19 cellular contexts compared by ENCODE assay signal in the genomic region with DNA sequence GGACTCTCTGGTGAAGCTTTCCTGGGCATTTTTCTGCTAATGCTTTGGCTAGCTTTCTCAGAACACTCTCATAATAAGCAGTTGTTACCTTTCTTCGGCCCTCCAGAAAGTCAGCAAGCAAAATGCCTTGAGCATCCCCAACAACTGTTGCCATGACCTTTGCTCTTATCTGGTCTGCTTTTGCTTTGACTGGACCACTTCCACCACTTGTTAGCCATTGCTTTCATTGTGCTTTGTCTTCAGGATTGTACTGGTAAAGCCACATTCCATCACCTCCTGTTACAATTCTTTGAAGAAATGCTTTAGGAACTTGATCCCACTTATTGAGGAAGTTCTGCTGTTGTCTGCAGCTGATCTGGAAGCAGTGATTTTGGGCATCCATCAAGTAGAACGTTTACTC. TPM values are rescaled to one million over a fixed set of nuclear protein-coding genes. Genes with fewer than 3 reads are reported as not detected.
A peak's percentile ranks its signal among the peaks of the same experiment; 100 is the strongest.
DNase-seq lines count a peak whose midpoint lies in the region; ATAC-seq, FAIRE-seq and TF ChIP-seq lines count a peak whose summit lies in the region.
"Had no signal": no experiment of that assay in that cellular context is flagged by ENCODE, and none has a peak within 500 bp of the region (broad histone marks: within the 10 kb centered on the region; RNA-seq: fewer than 3 reads in every experiment).

No MANE protein-coding gene starts in this region.

- H3K9me2 ChIP-seq in GM23248 (ENCODE audit: insufficient read depth) = no peaks in the 10 kb centered on the region

- peaks cover 25% of the 10 kb centered on the region for H3K36me3 ChIP-seq in SJCRH30
- H3K36me3 ChIP-seq in trophoblast cell (ENCODE audit: control insufficient read depth in 1 of 2, insufficient read depth in 2 of 2, low read length in 2 of 2) = peaks cover 3 to 4% of the 10 kb centered on the region in 2 experiments
- H3K36me3 ChIP-seq in upper lobe of left lung = peaks cover 10 to 98% (median 27%) of the 10 kb centered on the region in 4 donors
- H3K36me3 ChIP-seq in GM23248 (ENCODE audit: low read depth) = peaks cover 56% of the 10 kb centered on the region
- H3K36me3 ChIP-seq in left ventricle myocardium inferior = peaks cover 98% of the 10 kb centered on the region

- no peaks in the 10 kb centered on the region for H3F3A ChIP-seq in GM23248 (ENCODE audit: insufficient read depth)

- no peaks in the 10 kb centered on the region for H3K79me1 ChIP-seq in trophoblast cell (ENCODE audit: low read length)

- no peak for TF ChIP-seq EP300 in upper lobe of left lung (IDR thresholded peaks at IDR 0.05)

- no peak overlapping the region for H2AK5ac ChIP-seq in trophoblast cell (ENCODE audit: low read length)

- H3K4me2 ChIP-seq in trophoblast cell (ENCODE audit: low read length) (peak overlapping the region; percentile 12), GM23248 (ENCODE audit: unreplicated experiment) (no peak overlapping the region)

- H2BK12ac ChIP-seq in trophoblast cell (ENCODE audit: low read length) = no peak overlapping the region

- no peak overlapping the region for H3K27ac ChIP-seq in SJCRH30
- peak overlapping the region; percentile 26 for H3K27ac ChIP-seq in trophoblast cell (ENCODE audit: low read depth, low read length)
- H3K27ac ChIP-seq in upper lobe of left lung = no peak overlapping the region
- no peak overlapping the region for H3K27ac ChIP-seq in GM23248
- no peak overlapping the region for H3K27ac ChIP-seq in left ventricle myocardium inferior (replicated peaks)

- WGBS in trophoblast cell (ENCODE audit: extremely low coverage, insufficient coverage, insufficient read length) = no CpG with 5 or more reads among the region's 2 CpGs
- 62 to 81% methylated on average over 2 of the region's 2 CpGs for WGBS in upper lobe of left lung, 2 donors
- 71 to 74% methylated on average over 2 of the region's 2 CpGs for WGBS in GM23248 (ENCODE audit: low coverage in 1 of 2, low lambda C conversion rate in 2 of 2, missing lambda C conversion rate in 2 of 2), 2 experiments

- no peak overlapping the region for H3K14ac ChIP-seq in trophoblast cell (ENCODE audit: low read length)

- no peak overlapping the region for H3K9ac ChIP-seq in trophoblast cell (ENCODE audit: low read length)
- no peak overlapping the region for H3K9ac ChIP-seq in GM23248

- TF ChIP-seq CTCF in epithelial cell of esophagus (IDR thresholded peaks at IDR 0.05; ENCODE audit: insufficient read depth, low read depth, low read length, missing control alignments) = no peak
- TF ChIP-seq CTCF in upper lobe of left lung (IDR thresholded peaks at IDR 0.05) = no peak
- no peak for TF ChIP-seq CTCF in left ventricle myocardium inferior (IDR thresholded peaks at IDR 0.05; ENCODE audit: borderline replicate concordance)

- no peaks in the 10 kb centered on the region for H4K20me1 ChIP-seq in GM23248 (ENCODE audit: insufficient read depth)

- H2AFZ ChIP-seq in trophoblast cell (ENCODE audit: insufficient read depth, low read length, poor library complexity) = no peak overlapping the region
- H2AFZ ChIP-seq in GM23248 = no peak overlapping the region

- H3K9me3 ChIP-seq in SJCRH30 (replicated peaks) (no peaks in the 10 kb centered on the region), trophoblast cell (ENCODE audit: insufficient read depth, low read depth, low read length) (no peaks in the 10 kb centered on the region), upper lobe of left lung (no peaks in the 10 kb centered on the region), GM23248 (ENCODE audit: low read depth) (no peaks in the 10 kb centered on the region), left ventricle myocardium inferior (replicated peaks) (no peaks in the 10 kb centered on the region)
- H3K9me3 ChIP-seq: HAP-1 had no signal

- no peak overlapping the region for H4K8ac ChIP-seq in trophoblast cell (ENCODE audit: low read depth, low read length)

- H2BK5ac ChIP-seq in trophoblast cell (ENCODE audit: low read depth, low read length, poor library complexity) = no peak overlapping the region

- intact Hi-C loops in left ventricle myocardium inferior (cut with micrococcal nuclease) = no loop called here

- no peak overlapping the region for H4K91ac ChIP-seq in trophoblast cell (ENCODE audit: low read depth, low read length)

- no peak overlapping the region for H3K4ac ChIP-seq in trophoblast cell (ENCODE audit: low read depth, low read length)

- in situ Hi-C loops in GM23248 (cut with MboI) = no loop called here

- no peak overlapping the region for H2BK120ac ChIP-seq in trophoblast cell (ENCODE audit: insufficient read depth, low read length, poor library complexity)

- TF ChIP-seq POLR2A in GM12892 (IDR thresholded peaks at IDR 0.05; ENCODE audit: low read depth, low read length) (no peak), upper lobe of left lung (IDR thresholded peaks at IDR 0.05) (no peak)

- H3K18ac ChIP-seq in trophoblast cell (ENCODE audit: low read length) = no peak overlapping the region

- H3K4me3 ChIP-seq in SJCRH30 (no peak overlapping the region), epithelial cell of esophagus (ENCODE audit: low read length) (no peak overlapping the region), trophoblast cell (ENCODE audit: low read depth, low read length) (no peak overlapping the region), upper lobe of left lung (no peak overlapping the region), GM23248 (no peak overlapping the region), left ventricle myocardium inferior (no peak overlapping the region)
- H3K4me3 ChIP-seq: HAP-1 had no signal

- H3K27me3 ChIP-seq in SJCRH30 (no peaks in the 10 kb centered on the region), trophoblast cell (ENCODE audit: insufficient read depth, low read length) (no peaks in the 10 kb centered on the region), upper lobe of left lung (no peaks in the 10 kb centered on the region), GM23248 (replicated peaks; ENCODE audit: insufficient read depth) (no peaks in the 10 kb centered on the region), left ventricle myocardium inferior (ENCODE audit: low read depth) (no peaks in the 10 kb centered on the region)

- no peak for FAIRE-seq in GM12892 (lab: Jason Lieb, UNC)
- FAIRE-seq: A204.1 had no signal

- H3K4me1 ChIP-seq in SJCRH30 (no peaks in the 10 kb centered on the region), trophoblast cell (ENCODE audit: control insufficient read depth in 1 of 2, insufficient read depth in 2 of 2, low read length in 2 of 2) (peaks cover 0 to 3% of the 10 kb centered on the region in 2 experiments), upper lobe of left lung (no peaks in the 10 kb centered on the region), GM23248 (ENCODE audit: insufficient read depth) (no peaks in the 10 kb centered on the region), left ventricle myocardium inferior (no peaks in the 10 kb centered on the region)
- H3K4me1 ChIP-seq: HAP-1 had no signal

- peak; percentile 2 for DNase-seq in EH (ENCODE audit: low read depth)
- DNase-seq in SJCRH30 = peak; percentile 32 to 52
- peak; percentile 9 for DNase-seq in epithelial cell of esophagus (ENCODE audit: low read depth)
- peak in 1 of 2 donors; percentile 55 for DNase-seq in trophoblast cell
- no peak for DNase-seq in GM12892 (ENCODE audit: insufficient read length)
- DNase-seq in upper lobe of left lung = no peak
- DNase-seq in GM23248 = no peak
- DNase-seq in left ventricle myocardium inferior = no peak
- DNase-seq: C1 segment of cervical spinal cord, DMS153, Kasumi-1, NCI-H1105 treated with DMSO at 0.1 percent for 48 hours, NCI-H2029, NCI-H2171, NCI-H774 had no signal

- no peak overlapping the region for H3K23ac ChIP-seq in trophoblast cell (ENCODE audit: low read length)

- H4K12ac ChIP-seq in trophoblast cell (ENCODE audit: low read depth, low read length) = no peak overlapping the region

- H3K79me2 ChIP-seq in trophoblast cell (ENCODE audit: control insufficient read depth, insufficient read depth, low read length, poor library complexity) (no peaks in the 10 kb centered on the region), GM23248 (ENCODE audit: insufficient read depth) (no peaks in the 10 kb centered on the region)

- ATAC-seq in upper lobe of left lung (ENCODE audit: low FRiP score in 2 of 2) = no peak

RNA-seq across cellular contexts. Expression of a gene that starts 35.7 kb away (rescaled TPM):
- total RNA-seq in SJCRH30 (2014; rRNA removed; shearing (Covaris generic)) = 23.3 and 28.2 TPM in 2 replicates
- polyA plus RNA-seq in trophoblast cell (2013) = 15.0 and 15.2 TPM in 2 replicates
- polyA plus RNA-seq in GM12892 (2012; ENCODE audit: missing spikeins) = 36.9 TPM
- total RNA-seq in upper lobe of left lung = 100 to 1,000 TPM in 1 of 6 donors, 10 to 100 TPM in 5; 26.2 to 105 (median 33.3) TPM
- 17.7 and 21.5 TPM in 2 replicates for total RNA-seq in GM23248 (2014; rRNA removed; shearing (Covaris generic))
- 40.9 and 44.0 TPM in 2 replicates for polyA plus RNA-seq in GM23248 (2016; fragmentation: Nextera tagmentation; extraction: Ambion mirVana)
- 33.4 TPM for total RNA-seq in left ventricle myocardium inferior

RNA-seq across cellular contexts. Expression of a gene that starts 49.2 kb away (rescaled TPM):
- not detected in 2 replicates for total RNA-seq in SJCRH30 (2014; rRNA removed; shearing (Covaris generic))
- polyA plus RNA-seq in trophoblast cell (2013) = not detected in 2 replicates
- polyA plus RNA-seq in GM12892 (2012; ENCODE audit: missing spikeins) = not detected
- 1 to 10 TPM in 1 of 6 donors, not detected in 5; 1.2 TPM for total RNA-seq in upper lobe of left lung
- total RNA-seq in GM23248 (2014; rRNA removed; shearing (Covaris generic)) = not detected in 2 replicates
- not detected in 2 replicates for polyA plus RNA-seq in GM23248 (2016; fragmentation: Nextera tagmentation; extraction: Ambion mirVana)
- not detected for total RNA-seq in left ventricle myocardium inferior
- total RNA-seq: NCI-H460, SK-MEL-5 had no signal

Comparison
In these comparisons a context has a peak if more than half of its experiments do, and no peak if none do; other contexts are left out.
1. DNase-seq: peak in EH (single experiment), SJCRH30 (2 of 2) and epithelial cell of esophagus (single experiment); none in GM12892 (single experiment), upper lobe of left lung (0 of 2), GM23248 (single experiment) and left ventricle myocardium inferior (single experiment).